1 cellular context compared by ENCODE assay signal in genomic region chr5:134965271-134965825, GRCh38.
A peak's percentile ranks its signal among the peaks of the same experiment; 100 is the strongest.
TF ChIP-seq lines count a peak whose summit lies in the region.

No MANE protein-coding gene starts in this region.

TF ChIP-seq in HepG2, 621 proteins besides CTCF, POLR2A, EP300 and RAD21 (continued from another document and continues in another):
- TF ChIP-seq HOMEZ (CRISPR knock-in tag; IDR thresholded peaks at IDR 0.05; ENCODE audit: low read depth) = no peak
- TF ChIP-seq ZNF790 (CRISPR knock-in tag; IDR thresholded peaks at IDR 0.05; ENCODE audit: borderline replicate concordance) = no peak
- no peak for TF ChIP-seq GLI4 (CRISPR knock-in tag; IDR thresholded peaks at IDR 0.05; ENCODE audit: borderline replicate concordance)
- no peak for TF ChIP-seq HNRNPUL1 (IDR thresholded peaks at IDR 0.05; ENCODE audit: low read depth, low read length)
- TF ChIP-seq DNMT1 (CRISPR knock-in tag; IDR thresholded peaks at IDR 0.05) = no peak
- TF ChIP-seq ZNF772 (CRISPR knock-in tag; IDR thresholded peaks at IDR 0.05) = no peak
- TF ChIP-seq FOXO1 (CRISPR knock-in tag; IDR thresholded peaks at IDR 0.05) = no peak
- no peak for TF ChIP-seq IKZF4 (CRISPR knock-in tag; IDR thresholded peaks at IDR 0.05; ENCODE audit: borderline replicate concordance, low read depth, not compliant biosample characterization)
- TF ChIP-seq CSRNP1 (CRISPR knock-in tag; IDR thresholded peaks at IDR 0.05) = peak; percentile 60; the same call in 1 of the 2 replicates
- no peak for TF ChIP-seq ZNF510 (CRISPR knock-in tag; IDR thresholded peaks at IDR 0.05; ENCODE audit: low read depth)
- no peak for TF ChIP-seq ZBTB42 (CRISPR knock-in tag; IDR thresholded peaks at IDR 0.05)
- no peak for TF ChIP-seq ELF4 (CRISPR knock-in tag; IDR thresholded peaks at IDR 0.05; ENCODE audit: borderline replicate concordance)
- TF ChIP-seq NR1H2 (CRISPR knock-in tag; IDR thresholded peaks at IDR 0.05; ENCODE audit: borderline replicate concordance, low read depth) = no peak
- no peak for TF ChIP-seq THAP11 (CRISPR knock-in tag; IDR thresholded peaks at IDR 0.05)
- TF ChIP-seq ZNF124 (CRISPR knock-in tag; IDR thresholded peaks at IDR 0.05) = no peak
- TF ChIP-seq KDM3A (CRISPR knock-in tag; IDR thresholded peaks at IDR 0.05; ENCODE audit: low read depth) = no peak
- no peak for TF ChIP-seq ZNF674 (CRISPR knock-in tag; IDR thresholded peaks at IDR 0.05; ENCODE audit: low read depth)
- TF ChIP-seq MIER2 (CRISPR knock-in tag; IDR thresholded peaks at IDR 0.05) = no peak
- no peak for TF ChIP-seq KLF12 (CRISPR knock-in tag; IDR thresholded peaks at IDR 0.05; ENCODE audit: borderline replicate concordance)
- TF ChIP-seq TSC22D2 (CRISPR knock-in tag; IDR thresholded peaks at IDR 0.05; ENCODE audit: borderline replicate concordance) = no peak
- no peak for TF ChIP-seq ZNF639 (CRISPR knock-in tag; conservative IDR thresholded peaks at IDR 0.05)
- no peak; the same call in none of the 2 replicates for TF ChIP-seq HNF1B (CRISPR knock-in tag; IDR thresholded peaks at IDR 0.05)
- TF ChIP-seq HDAC2 (CRISPR knock-in tag; IDR thresholded peaks at IDR 0.05) = no peak; the same call in 1 of the 2 replicates
- 0 out of 2 replicates have a peak, but pooled peaks have one; percentile 13 for TF ChIP-seq TOPORS (CRISPR knock-in tag; IDR thresholded peaks at IDR 0.05)
- no peak for TF ChIP-seq IKZF5 (CRISPR knock-in tag; IDR thresholded peaks at IDR 0.05)
- no peak for TF ChIP-seq ZBTB26 (CRISPR knock-in tag; IDR thresholded peaks at IDR 0.05; ENCODE audit: borderline replicate concordance)
- TF ChIP-seq ZNF713 (CRISPR knock-in tag; IDR thresholded peaks at IDR 0.05) = no peak
- no peak for TF ChIP-seq WIZ (CRISPR knock-in tag; IDR thresholded peaks at IDR 0.05)
- TF ChIP-seq ETV5 (CRISPR knock-in tag; IDR thresholded peaks at IDR 0.05; ENCODE audit: borderline replicate concordance) = peak; percentile 40; the same call in 1 of the 2 replicates
- TF ChIP-seq ZNF788 (CRISPR knock-in tag; IDR thresholded peaks at IDR 0.05; ENCODE audit: borderline replicate concordance) = no peak
- TF ChIP-seq KLF6 (CRISPR knock-in tag; IDR thresholded peaks at IDR 0.05) = no peak
- TF ChIP-seq ZSCAN9 (CRISPR knock-in tag; IDR thresholded peaks at IDR 0.05; ENCODE audit: borderline replicate concordance) = no peak
- TF ChIP-seq ELK4 (CRISPR knock-in tag; IDR thresholded peaks at IDR 0.05; ENCODE audit: borderline replicate concordance) = no peak
- no peak for TF ChIP-seq ZFP36L2 (CRISPR knock-in tag; IDR thresholded peaks at IDR 0.05)
- no peak for TF ChIP-seq GATAD1 (CRISPR knock-in tag; IDR thresholded peaks at IDR 0.05)
- no peak for TF ChIP-seq TBP (CRISPR knock-in tag; IDR thresholded peaks at IDR 0.05)
- TF ChIP-seq REST (IDR thresholded peaks at IDR 0.05; ENCODE audit: borderline replicate concordance in 1 of 2, low read depth in 1 of 2, low read length in 2 of 2) = no peak
- TF ChIP-seq MAFK (conservative IDR thresholded peaks at IDR 0.05 in 1 of 2, IDR thresholded peaks at IDR 0.05 in 1 of 2; ENCODE audit: low read length in 2 of 2) = no peak
- TF ChIP-seq MEF2D (CRISPR knock-in tag; IDR thresholded peaks at IDR 0.05) = no peak
- no peak for TF ChIP-seq SOX6 (IDR thresholded peaks at IDR 0.05)
- no peak for TF ChIP-seq SOX6 (CRISPR knock-in tag; IDR thresholded peaks at IDR 0.05)
- no peak for TF ChIP-seq RXRB (CRISPR knock-in tag; IDR thresholded peaks at IDR 0.05; ENCODE audit: borderline replicate concordance)
- no peak for TF ChIP-seq STAT6 (CRISPR knock-in tag; IDR thresholded peaks at IDR 0.05; ENCODE audit: borderline replicate concordance)
- no peak for TF ChIP-seq ZNF280B (CRISPR knock-in tag; IDR thresholded peaks at IDR 0.05; ENCODE audit: borderline replicate concordance)
- no peak for TF ChIP-seq ZNF44 (CRISPR knock-in tag; IDR thresholded peaks at IDR 0.05)
- TF ChIP-seq SNAI1 (CRISPR knock-in tag; IDR thresholded peaks at IDR 0.05; ENCODE audit: borderline replicate concordance) = no peak
